ENCODE assay signal across 12 cellular contexts in the genomic region with DNA sequence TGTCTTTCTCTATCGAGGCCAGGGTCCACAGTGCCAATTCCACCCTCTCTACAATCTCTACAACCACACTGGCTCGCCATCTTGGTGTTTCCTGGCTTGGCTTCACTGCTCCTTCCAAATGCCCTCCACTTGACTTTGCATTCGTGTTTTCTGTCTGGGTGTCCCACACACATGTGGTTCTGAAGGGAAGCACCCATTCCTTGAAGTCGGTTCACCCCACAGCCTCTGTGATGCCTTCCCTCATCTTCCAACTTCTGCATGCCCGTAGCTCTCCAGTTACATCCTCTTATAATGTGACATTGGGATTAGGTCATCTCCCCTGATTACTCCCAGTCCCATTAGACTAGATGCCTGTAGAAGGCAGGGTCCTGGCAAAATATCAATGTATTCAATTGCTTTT. TPM values are rescaled to one million over a fixed set of nuclear protein-coding genes. Genes with fewer than 3 reads are reported as not detected.
DNase-seq lines count a peak whose midpoint lies in the region; ATAC-seq and TF ChIP-seq lines count a peak whose summit lies in the region.
"Not testable (repeated sequence)": the region's sequence is repeated elsewhere in the genome, so short reads cannot be mapped to it uniquely, and the experiment has no call there.
"Had no signal": no experiment of that assay in that cellular context is flagged by ENCODE, and none has a peak within 500 bp of the region (broad histone marks: within the 10 kb centered on the region; RNA-seq: fewer than 3 reads in every experiment).

No MANE protein-coding gene starts in this region.

- CTCF ChIA-PET in CD4-positive, alpha-beta T cell (lab: Charles Lee); activated CD4-positive, alpha-beta memory T cell treated with anti-CD3 and anti-CD28 coated beads for 36 hours (lab: Charles Lee); activated naive CD4-positive, alpha-beta T cell treated with anti-CD3 and anti-CD28 coated beads, Interleukin-2, amount 10 ng/mL, durations not matched to agents 7 days and 5 days (lab: Charles Lee): not testable (repeated sequence)

- peaks cover 22% of the 10 kb centered on the region for H3K36me3 Mint-ChIP-seq in CD4-positive, alpha-beta T cell (ENCODE audit: low read depth)
- not testable (repeated sequence) for H3K36me3 Mint-ChIP-seq in activated CD4-positive, alpha-beta memory T cell treated with anti-CD3 and anti-CD28 coated beads for 36 hours; immature natural killer cell
- H3K36me3 Mint-ChIP-seq in activated naive CD4-positive, alpha-beta T cell treated with anti-CD3 and anti-CD28 coated beads, Interleukin-2, amount 10 ng/mL, durations not matched to agents 7 days and 5 days, result peaks cover 23% of the 10 kb centered on the region

- H3K4me3 ChIP-seq in spleen, result not testable (repeated sequence)

- not testable (repeated sequence) for TF ChIP-seq CTCF in CD4-positive, alpha-beta T cell (IDR thresholded peaks at IDR 0.05); spleen (IDR thresholded peaks at IDR 0.05 in 8 of 11, conservative IDR thresholded peaks at IDR 0.05 in 3 of 11)

- not testable (repeated sequence) for H3K9me3 ChIP-seq in CD4-positive, alpha-beta T cell (ENCODE audit: control insufficient read depth, low read length); spleen

- 45 to 71% (median 56%) methylated on average over 3 to 4 of the region's 5 CpGs for WGBS in spleen, 5 donors

- H3K4me1 ChIP-seq in spleen, result peaks cover 0 to 10% (median 7%) of the 10 kb centered on the region in 6 donors

- TF ChIP-seq POLR2A in spleen (IDR thresholded peaks at IDR 0.05), result not testable (repeated sequence)

- H3K27me3 Mint-ChIP-seq in CD4-positive, alpha-beta T cell; activated CD4-positive, alpha-beta memory T cell treated with anti-CD3 and anti-CD28 coated beads for 36 hours; activated naive CD4-positive, alpha-beta T cell treated with anti-CD3 and anti-CD28 coated beads, Interleukin-2, amount 10 ng/mL, durations not matched to agents 7 days and 5 days; immature natural killer cell (ENCODE audit: low read depth in 3 of 3): not testable (repeated sequence)

- H3K4me1 Mint-ChIP-seq in CD4-positive, alpha-beta T cell (ENCODE audit: low read depth); activated CD4-positive, alpha-beta memory T cell treated with anti-CD3 and anti-CD28 coated beads for 36 hours (ENCODE audit: low read depth): not testable (repeated sequence)
- peaks cover 18% of the 10 kb centered on the region for H3K4me1 Mint-ChIP-seq in activated naive CD4-positive, alpha-beta T cell treated with anti-CD3 and anti-CD28 coated beads, Interleukin-2, amount 10 ng/mL, durations not matched to agents 7 days and 5 days
- peaks cover 10 to 19% of the 10 kb centered on the region in 2 donors for H3K4me1 Mint-ChIP-seq in immature natural killer cell

- H3K27ac Mint-ChIP-seq in CD4-positive, alpha-beta T cell, result peak overlapping the region; percentile 78
- not testable (repeated sequence) for H3K27ac Mint-ChIP-seq in activated CD4-positive, alpha-beta memory T cell treated with anti-CD3 and anti-CD28 coated beads for 36 hours; activated naive CD4-positive, alpha-beta T cell treated with anti-CD3 and anti-CD28 coated beads, Interleukin-2, amount 10 ng/mL, durations not matched to agents 7 days and 5 days
- peak overlapping the region; percentile 24 to 88 (median 69) for H3K27ac Mint-ChIP-seq in immature natural killer cell

- POLR2A ChIA-PET in CD4-positive, alpha-beta T cell (lab: Charles Lee); activated CD4-positive, alpha-beta memory T cell treated with anti-CD3 and anti-CD28 coated beads for 36 hours (lab: Charles Lee): not testable (repeated sequence)

- not testable (repeated sequence) for ATAC-seq in CD4-positive, alpha-beta T cell (ENCODE audit: poor library complexity)

- not testable (repeated sequence) for H3K27ac ChIP-seq in CD4-positive, alpha-beta T cell (ENCODE audit: low read depth, low read length)
- peak overlapping the region in 4 of 8 donors; percentile 15 to 55 (median 52) for H3K27ac ChIP-seq in spleen

- DNase-seq in CD4-positive, alpha-beta T cell; activated CD4-positive, alpha-beta memory T cell treated with anti-CD3 and anti-CD28 coated beads for 36 hours; activated naive CD4-positive, alpha-beta T cell treated with anti-CD3 and anti-CD28 coated beads, Interleukin-2, amount 10 ng/mL, durations not matched to agents 7 days and 5 days; immature natural killer cell: not testable (repeated sequence)
- peak; percentile 0 to 25 for DNase-seq in Kasumi-1 (lab: John Stamatoyannopoulos, UW)
- peak; percentile 1 for DNase-seq in SKM-1 treated with dmso at 0.1 percent for 144 hours (lab: John Stamatoyannopoulos, UW; ENCODE audit: unreplicated experiment)
- DNase-seq in spleen, result peak; percentile 11

- H3K9me3 Mint-ChIP-seq in CD4-positive, alpha-beta T cell; activated CD4-positive, alpha-beta memory T cell treated with anti-CD3 and anti-CD28 coated beads for 36 hours; activated naive CD4-positive, alpha-beta T cell treated with anti-CD3 and anti-CD28 coated beads, Interleukin-2, amount 10 ng/mL, durations not matched to agents 7 days and 5 days; immature natural killer cell: not testable (repeated sequence)

- peaks cover 0 to 24% (median 2%) of the 10 kb centered on the region in 6 donors for H3K36me3 ChIP-seq in spleen

- not testable (repeated sequence) for H3K27me3 ChIP-seq in CD4-positive, alpha-beta T cell (ENCODE audit: control insufficient read depth, insufficient read depth, low read length); spleen (replicated peaks in 1 of 7)

- intact Hi-C loops in CD4-positive, alpha-beta T cell (cut with DNase I, micrococcal nuclease); activated CD4-positive, alpha-beta memory T cell treated with anti-CD3 and anti-CD28 coated beads for 36 hours (cut with micrococcal nuclease); spleen (cut with DNase I; ENCODE audit: low total_unique reads): not testable (repeated sequence)

- peak overlapping the region; percentile 74 for H3K4me3 Mint-ChIP-seq in CD4-positive, alpha-beta T cell
- H3K4me3 Mint-ChIP-seq in activated CD4-positive, alpha-beta memory T cell treated with anti-CD3 and anti-CD28 coated beads for 36 hours, result peak overlapping the region; percentile 52
- peak overlapping the region; percentile 45 for H3K4me3 Mint-ChIP-seq in activated naive CD4-positive, alpha-beta T cell treated with anti-CD3 and anti-CD28 coated beads, Interleukin-2, amount 10 ng/mL, durations not matched to agents 7 days and 5 days
- peak overlapping the region in 4 of 5 donors; percentile 78 to 87 (median 83) for H3K4me3 Mint-ChIP-seq in immature natural killer cell

RNA-seq across cellular contexts. Expression of a gene that starts 10.8 kb away (rescaled TPM):
- total RNA-seq in CD4-positive, alpha-beta T cell, result not detected
- not detected for total RNA-seq in activated CD4-positive, alpha-beta memory T cell treated with anti-CD3 and anti-CD28 coated beads for 36 hours
- 10 to 100 TPM in 1 of 3 donors, 1 to 10 TPM in 2; 6.8 to 11.1 (median 7.6) TPM for polyA plus RNA-seq in immature natural killer cell
- not detected for total RNA-seq in spleen
- polyA plus RNA-seq in spleen, result under 1 TPM; 0.09 to 0.22 (median 0.15) TPM
- total RNA-seq: A673, Calu3, H9, HepG2, M059J had no signal
- polyA plus RNA-seq: HepG2 had no signal

RNA-seq across cellular contexts. Expression of a gene that starts 39.6 kb away (rescaled TPM):
- total RNA-seq in CD4-positive, alpha-beta T cell, result 10 to 100 TPM; 56.4 to 67.6 TPM
- total RNA-seq in activated CD4-positive, alpha-beta memory T cell treated with anti-CD3 and anti-CD28 coated beads for 36 hours, result 10 to 100 TPM; 27.4 to 30.2 TPM
- polyA plus RNA-seq in immature natural killer cell (10 to 100 TPM; 12.2 to 42.1 (median 12.2) TPM), spleen (10 to 100 TPM; 56.8 to 97.5 (median 95.0) TPM)
- 100 to 1,000 TPM in 2 of 7 donors, 10 to 100 TPM in 5; 66.2 to 114 (median 70.5) TPM for total RNA-seq in spleen

RNA-seq across cellular contexts. Expression of a gene that starts 55.0 kb away (rescaled TPM):
- 1 to 10 TPM; 4.6 to 5.3 TPM for total RNA-seq in CD4-positive, alpha-beta T cell
- under 1 TPM; 0.31 to 0.76 TPM for total RNA-seq in activated CD4-positive, alpha-beta memory T cell treated with anti-CD3 and anti-CD28 coated beads for 36 hours
- polyA plus RNA-seq in immature natural killer cell (1 to 10 TPM; 1.5 to 2.4 (median 2.0) TPM), spleen (10 to 100 TPM in 2 of 3 donors, 1 to 10 TPM in 1; 5.8 to 18.8 (median 11.7) TPM)
- total RNA-seq in spleen, result 10 to 100 TPM; 19.8 to 61.1 (median 30.9) TPM
